8 cellular contexts compared by ENCODE assay signal in genomic region chr20:48657426-48658197, GRCh38.
DNase-seq lines count a peak whose midpoint lies in the region; ATAC-seq, FAIRE-seq and TF ChIP-seq lines count a peak whose summit lies in the region.

No MANE protein-coding gene starts in this region.

- no peaks in the 10 kb centered on the region for H4K20me1 ChIP-seq in KMS-11 (ENCODE audit: insufficient read depth)

- no peak overlapping the region for H2AFZ ChIP-seq in KMS-11 (ENCODE audit: low read depth)

- ATAC-seq in GM19324 (IDR thresholded peaks at IDR 0.05; ENCODE audit: low FRiP score, unreplicated experiment) = no peak

- TF ChIP-seq CTCF in D721Med (IDR thresholded peaks at IDR 0.05; ENCODE audit: insufficient read depth, missing control alignments) (peak; percentile 96), KMS-11 (conservative IDR thresholded peaks at IDR 0.05; ENCODE audit: low read depth, low read length) (peak; percentile 94), RWPE1 (conservative IDR thresholded peaks at IDR 0.05; ENCODE audit: low read depth) (peak; percentile 99), neutrophil (IDR thresholded peaks at IDR 0.05) (peak; percentile 85)

- peaks cover 9% of the 10 kb centered on the region for H3K9me3 ChIP-seq in neutrophil

- H3K4me3 ChIP-seq in KMS-11 (IDR thresholded peaks at IDR 0.05; ENCODE audit: insufficient read depth, low read depth, low read length) (no peak overlapping the region), neutrophil (ENCODE audit: low read depth in 1 of 2, low read length in 1 of 2) (no peak overlapping the region)

- no peak overlapping the region for H3K4me2 ChIP-seq in KMS-11

- H3K79me2 ChIP-seq in KMS-11 (ENCODE audit: insufficient read depth, low read depth) = no peaks in the 10 kb centered on the region

- H3K4me1 ChIP-seq in KMS-11 (ENCODE audit: low read depth, poor library complexity, severe bottlenecking) = no peaks in the 10 kb centered on the region
- no peaks in the 10 kb centered on the region for H3K4me1 ChIP-seq in neutrophil (ENCODE audit: control insufficient read depth in 1 of 2, insufficient read depth in 1 of 2, low read depth in 1 of 2, low read length in 1 of 2)

- H3K9ac ChIP-seq in KMS-11 = no peak overlapping the region

- H3K27ac ChIP-seq in KMS-11 (no peak overlapping the region), RWPE1 (no peak overlapping the region), neutrophil (no peak overlapping the region), temporal lobe (ENCODE audit: low read depth, low read length) (peak overlapping the region; percentile 98)

- POLR2A ChIA-PET in RWPE1 (lab: Yijun Ruan, JAX; ENCODE audit: low non-redundant PET) = no interaction called here

- CTCF ChIA-PET in RWPE1 (lab: Yijun Ruan, JAX) = interaction anchor here (0.6 to 4.1 kb wide), 77 partner anchors 9 to 1704 kb away, joined by 3 to 155 read pairs (median 5); partner anchors contain the start of gene PREX1

- H3K36me3 ChIP-seq in KMS-11 (ENCODE audit: insufficient read depth) (no peaks in the 10 kb centered on the region), neutrophil (peaks cover 98% of the 10 kb centered on the region)

- FAIRE-seq in D721Med (lab: Jason Lieb, UNC) = no peak

- peak; percentile 98 for DNase-seq in D721Med (ENCODE audit: insufficient read length, low spot score)
- DNase-seq in RWPE1 (ENCODE audit: low spot score) = peak; percentile 95
- DNase-seq in activated T-helper 1 cell treated with anti-CD3 and anti-CD28 coated beads, Interleukin-2, amount 50 U/mL, for 16 hours (ENCODE audit: low read depth in 1 of 2, low spot score in 1 of 2) = peak; percentile 17 to 44
- peak; percentile 82 for DNase-seq in fibroblast of peridontal ligament (ENCODE audit: extremely low read depth)

- H3K27me3 ChIP-seq in KMS-11 (ENCODE audit: insufficient read depth, low read depth) = no peaks in the 10 kb centered on the region; the same call in 1 of the 2 replicates
- H3K27me3 ChIP-seq in neutrophil = no peaks in the 10 kb centered on the region

Comparison
In these comparisons a context has a peak if more than half of its experiments do, and no peak if none do; other contexts are left out.
1. DNase-seq: peak in every context shown above with its lines; median percentile 98 in D721Med; 95 in RWPE1; 82 in fibroblast of peridontal ligament; 30 in activated T-helper 1 cell treated with anti-CD3 and anti-CD28 coated beads, Interleukin-2, amount 50 U/mL, for 16 hours.